ENCODE assay signal across 9 cellular contexts in genomic region chr4:128516568-128516967, GRCh38.
DNase-seq lines count a peak whose midpoint lies in the region; ATAC-seq and TF ChIP-seq lines count a peak whose summit lies in the region.
"Had no signal": no experiment of that assay in that cellular context is flagged by ENCODE, and none has a peak within 500 bp of the region (broad histone marks: within the 10 kb centered on the region; RNA-seq: fewer than 3 reads in every experiment).

No MANE protein-coding gene starts in this region.

- peaks cover 6 to 30% (median 24%) of the 10 kb centered on the region in 5 donors for H3K4me1 ChIP-seq in subcutaneous abdominal adipose tissue (ENCODE audit: control insufficient read depth in 5 of 5, insufficient read depth in 5 of 5, low read length in 5 of 5)
- peaks cover 0 to 6% of the 10 kb centered on the region in 2 donors for H3K4me1 ChIP-seq in uterus

- no peak for TF ChIP-seq POLR2A in uterus (IDR thresholded peaks at IDR 0.05)

- H3K36me3 ChIP-seq in subcutaneous abdominal adipose tissue (ENCODE audit: control insufficient read depth in 5 of 5, insufficient read depth in 5 of 5, low read length in 5 of 5) (no peaks in the 10 kb centered on the region), uterus (no peaks in the 10 kb centered on the region)

- peak overlapping the region; percentile 80 for H3K27ac ChIP-seq in subcutaneous abdominal adipose tissue (ENCODE audit: low read depth, low read length)
- H3K27ac ChIP-seq in uterus: peak overlapping the region in 1 of 2 donors; percentile 63

- no peak overlapping the region for H3K4me3 ChIP-seq in subcutaneous abdominal adipose tissue (ENCODE audit: low read depth in 1 of 5, low read length in 5 of 5)
- H3K4me3 ChIP-seq in uterus: no peak overlapping the region

- ATAC-seq in HG02870 (IDR thresholded peaks at IDR 0.05; ENCODE audit: unreplicated experiment): peak; percentile 50

- intact Hi-C loops in uterus (cut with DNase I; ENCODE audit: low total_unique reads): no loop called here

- peak; percentile 22 for DNase-seq in NCI-H1092 treated with DMSO at 0.1 percent for 48 hours (lab: John Stamatoyannopoulos, UW)
- no peak for DNase-seq in NCI-H1092 (lab: John Stamatoyannopoulos, UW)
- DNase-seq in OCI-M1 (lab: John Stamatoyannopoulos, UW): peak; percentile 83
- DNase-seq in uterus: no peak
- DNase-seq in stimulated activated naive CD4-positive, alpha-beta T cell treated with Interleukin-2 at 50 U/mL for 16 hours (lab: John Stamatoyannopoulos, UW): no peak
- DNase-seq in NCI-H1436 (lab: John Stamatoyannopoulos, UW): no peak
- DNase-seq: SHP77 had no signal

- H3K9ac ChIP-seq in subcutaneous abdominal adipose tissue (ENCODE audit: low read length in 5 of 5): no peak overlapping the region

- H3K27me3 ChIP-seq in subcutaneous abdominal adipose tissue (ENCODE audit: control insufficient read depth in 5 of 5, insufficient read depth in 4 of 5, low read length in 5 of 5) (no peaks in the 10 kb centered on the region), uterus (no peaks in the 10 kb centered on the region)

- H3K9me3 ChIP-seq in subcutaneous abdominal adipose tissue (ENCODE audit: control insufficient read depth in 5 of 5, low read length in 5 of 5) (no peaks in the 10 kb centered on the region), uterus (no peaks in the 10 kb centered on the region)

- TF ChIP-seq CTCF in uterus (IDR thresholded peaks at IDR 0.05): no peak

Comparison
In these comparisons a context has a peak if more than half of its experiments do, and no peak if none do; other contexts are left out.
1. DNase-seq: peak in NCI-H1092 treated with DMSO at 0.1 percent for 48 hours (single experiment) and OCI-M1 (single experiment); none in NCI-H1092 (single experiment), uterus (0 of 2), stimulated activated naive CD4-positive, alpha-beta T cell treated with Interleukin-2 at 50 U/mL for 16 hours (single experiment) and NCI-H1436 (single experiment).